9 cellular contexts compared by ENCODE assay signal in genomic region chr2:233418761-233419625, GRCh38.
DNase-seq lines count a peak whose midpoint lies in the region; ATAC-seq and TF ChIP-seq lines count a peak whose summit lies in the region.
"Had no signal": no experiment of that assay in that cellular context is flagged by ENCODE, and none has a peak within 500 bp of the region (broad histone marks: within the 10 kb centered on the region; RNA-seq: fewer than 3 reads in every experiment).

No MANE protein-coding gene starts in this region.

- H3K27me3 ChIP-seq in DOHH2 (ENCODE audit: control insufficient read depth, low read length) (no peaks in the 10 kb centered on the region), PC-3 (ENCODE audit: low read length) (no peaks in the 10 kb centered on the region), body of pancreas (no peaks in the 10 kb centered on the region), mucosa of rectum (ENCODE audit: control insufficient read depth in 2 of 2, insufficient read depth in 2 of 2, low read length in 2 of 2) (no peaks in the 10 kb centered on the region), A673 (replicated peaks; ENCODE audit: insufficient read depth, low read depth, low read length, poor library complexity) (no peaks in the 10 kb centered on the region)
- H3K27me3 ChIP-seq: vagina had no signal

- H2AFZ ChIP-seq in PC-3 (ENCODE audit: low read length): 0 out of 2 replicates have a peak overlapping the region, but pooled peaks have one; percentile 0

- H3K9me2 ChIP-seq in DOHH2 (replicated peaks; ENCODE audit: control insufficient read depth, low read length) (no peaks in the 10 kb centered on the region), PC-3 (replicated peaks; ENCODE audit: low read length) (no peaks in the 10 kb centered on the region)

- peak in 1 of 3 donors; percentile 14 for TF ChIP-seq POLR2A in body of pancreas (IDR thresholded peaks at IDR 0.05)

- BruUV-seq in PC-3 (replicated peaks; lab: Mats Ljungman, UMichigan) (no TSS peak), A673 (replicated peaks; lab: Mats Ljungman, UMichigan) (no TSS peak)

- H3F3A ChIP-seq in DOHH2 (ENCODE audit: control insufficient read depth, insufficient read depth) (peaks cover 24% of the 10 kb centered on the region), PC-3 (ENCODE audit: low read length, unreplicated experiment) (peaks cover 9% of the 10 kb centered on the region)

- H3K4me3 ChIP-seq in DOHH2 (ENCODE audit: low read length): peak overlapping the region; percentile 66
- peak overlapping the region; percentile 63 for H3K4me3 ChIP-seq in PC-3 (ENCODE audit: low read length)
- no peak overlapping the region for H3K4me3 ChIP-seq in body of pancreas
- H3K4me3 ChIP-seq in mucosa of rectum (ENCODE audit: low read length in 2 of 2): peak overlapping the region; percentile 34 to 48
- H3K4me3 ChIP-seq in A673 (ENCODE audit: low read depth, low read length, poor library complexity, severe bottlenecking): no peak overlapping the region
- H3K4me3 ChIP-seq: vagina had no signal

- peak overlapping the region; percentile 80 for H3K9ac ChIP-seq in PC-3 (ENCODE audit: low read length)
- H3K9ac ChIP-seq in mucosa of rectum (ENCODE audit: low read depth in 1 of 2, low read length in 2 of 2): peak overlapping the region in 1 of 2 donors; percentile 57

- H4K20me1 ChIP-seq in DOHH2 (ENCODE audit: control insufficient read depth, insufficient read depth, low read depth, low read length) (peaks cover 19% of the 10 kb centered on the region; the same call in 1 of the 2 replicates), PC-3 (ENCODE audit: low read length) (no peaks in the 10 kb centered on the region)

- POLR2A ChIA-PET in PC-3 (lab: Charles Lee; ENCODE audit: unreplicated experiment): interaction anchor here (0.6 kb wide), 1 partner anchor 14 kb away, joined by 4 read pairs; no protein-coding TSS in a partner anchor
- POLR2A ChIA-PET in A673 (lab: Charles Lee; ENCODE audit: low non-redundant PET): no interaction called here
- POLR2A ChIA-PET in HEK293T (lab: Yijun Ruan, JAX): no interaction called here

- no peak for TF ChIP-seq CTCF in DOHH2 (IDR thresholded peaks at IDR 0.05; ENCODE audit: low read depth, low read length, poor library complexity, severe bottlenecking)
- TF ChIP-seq CTCF in PC-3 (conservative IDR thresholded peaks at IDR 0.05; ENCODE audit: low read depth, low read length): no peak
- TF ChIP-seq CTCF in body of pancreas (IDR thresholded peaks at IDR 0.05): no peak
- TF ChIP-seq CTCF in A673 (conservative IDR thresholded peaks at IDR 0.05; ENCODE audit: low read depth, low read length): no peak

- H3K9me3 ChIP-seq in DOHH2 (ENCODE audit: control insufficient read depth, insufficient read depth, low read length): no peaks in the 10 kb centered on the region
- H3K9me3 ChIP-seq in PC-3 (ENCODE audit: low read length): no peaks in the 10 kb centered on the region
- H3K9me3 ChIP-seq in body of pancreas: no peaks in the 10 kb centered on the region
- no peaks in the 10 kb centered on the region for H3K9me3 ChIP-seq in mucosa of rectum (ENCODE audit: control insufficient read depth in 2 of 2, low read length in 2 of 2)
- H3K9me3 ChIP-seq in A673 (ENCODE audit: low read depth, low read length, poor library complexity, severe bottlenecking): no peaks in the 10 kb centered on the region
- H3K9me3 ChIP-seq: vagina had no signal

- CTCF ChIA-PET in PC-3 (lab: Charles Lee): interaction anchor here (1.5 to 1.6 kb wide), 2 partner anchors 15 to 24 kb away, joined by 4 read pairs; no protein-coding TSS in a partner anchor
- CTCF ChIA-PET in A673 (lab: Charles Lee): no interaction called here
- CTCF ChIA-PET in HEK293T (lab: Yijun Ruan, JAX): no interaction called here

- peak; percentile 81 for DNase-seq in PC-3
- peak in 1 of 4 donors; percentile 39 for DNase-seq in body of pancreas
- no peak for DNase-seq in A673 (ENCODE audit: low spot score)
- DNase-seq in SK-N-DZ (ENCODE audit: low spot score): no peak
- no peak for DNase-seq in HEK293T (ENCODE audit: extremely low spot score)

- peak; percentile 46 for ATAC-seq in GM21737 (IDR thresholded peaks at IDR 0.05; ENCODE audit: unreplicated experiment)
- ATAC-seq in PC-3: peak; percentile 13
- ATAC-seq in body of pancreas: peak; percentile 40

- 72 to 97% methylated on average over 12 to 19 of the region's 19 CpGs for WGBS in body of pancreas, 2 donors

- intact Hi-C loops in PC-3 (cut with micrococcal nuclease) (loop anchor here (10.0 kb wide), 1 partner anchor 1606 kb away; no protein-coding TSS in a partner anchor), body of pancreas (cut with DNase I) (no loop called here), A673 (cut with micrococcal nuclease; ENCODE audit: unreplicated experiment) (no loop called here)

- peaks cover 13% of the 10 kb centered on the region for H3K36me3 ChIP-seq in DOHH2 (ENCODE audit: control insufficient read depth, low read length)
- peaks cover 11% of the 10 kb centered on the region for H3K36me3 ChIP-seq in PC-3 (ENCODE audit: low read depth, low read length)
- H3K36me3 ChIP-seq in body of pancreas (replicated peaks in 1 of 2; ENCODE audit: insufficient read depth in 1 of 2, low read depth in 2 of 2): no peaks in the 10 kb centered on the region
- H3K36me3 ChIP-seq in mucosa of rectum (ENCODE audit: control insufficient read depth in 2 of 2, insufficient read depth in 2 of 2, low read length in 2 of 2): peaks cover 0 to 8% of the 10 kb centered on the region in 2 donors
- H3K36me3 ChIP-seq in A673 (ENCODE audit: insufficient read depth, low read length, poor library complexity, severe bottlenecking): peaks cover 6% of the 10 kb centered on the region
- H3K36me3 ChIP-seq: vagina had no signal

- peak overlapping the region; percentile 73 for H3K27ac ChIP-seq in DOHH2 (ENCODE audit: low read depth, low read length)
- peak overlapping the region; percentile 96 for H3K27ac ChIP-seq in PC-3 (ENCODE audit: low read length)
- H3K27ac ChIP-seq in body of pancreas: peak overlapping the region in 1 of 4 donors; percentile 16
- H3K27ac ChIP-seq in mucosa of rectum (ENCODE audit: low read depth in 2 of 2, low read length in 2 of 2): peak overlapping the region; percentile 43 to 89
- H3K27ac ChIP-seq in A673 (ENCODE audit: low read depth, low read length, poor library complexity, severe bottlenecking): no peak overlapping the region
- H3K27ac ChIP-seq: vagina had no signal

- H3K4me2 ChIP-seq in DOHH2 (ENCODE audit: low read length) (peak overlapping the region; percentile 92), PC-3 (ENCODE audit: low read length) (peak overlapping the region; percentile 86)

- H3K79me2 ChIP-seq in DOHH2 (ENCODE audit: control insufficient read depth, low read length) (peaks cover 51% of the 10 kb centered on the region), PC-3 (ENCODE audit: low read length) (peaks cover 85% of the 10 kb centered on the region)

- H3K4me1 ChIP-seq in DOHH2 (ENCODE audit: control insufficient read depth, low read length) (peaks cover 70% of the 10 kb centered on the region), PC-3 (ENCODE audit: insufficient read depth, low read length) (peaks cover 94% of the 10 kb centered on the region), body of pancreas (peaks cover 16% of the 10 kb centered on the region), mucosa of rectum (ENCODE audit: control insufficient read depth in 2 of 2, insufficient read depth in 2 of 2, low read length in 2 of 2) (peaks cover 55 to 73% of the 10 kb centered on the region in 2 donors), A673 (ENCODE audit: insufficient read depth, low read length, poor library complexity, severe bottlenecking) (peaks cover 37% of the 10 kb centered on the region)

TF ChIP-seq in HEK293T, 16 proteins besides CTCF, POLR2A, EP300 and RAD21:
- TF ChIP-seq SUZ12 (IDR thresholded peaks at IDR 0.05) (no peak), BHLHE40 (IDR thresholded peaks at IDR 0.05; ENCODE audit: borderline replicate concordance) (no peak), FOXK2 (IDR thresholded peaks at IDR 0.05) (no peak), ZNF384 (IDR thresholded peaks at IDR 0.05) (no peak), SP1 (IDR thresholded peaks at IDR 0.05) (no peak), FOXM1 (IDR thresholded peaks at IDR 0.05; ENCODE audit: borderline replicate concordance) (no peak), ARNT (IDR thresholded peaks at IDR 0.05) (no peak), LEF1 (IDR thresholded peaks at IDR 0.05; ENCODE audit: borderline replicate concordance) (no peak), L3MBTL2 (conservative IDR thresholded peaks at IDR 0.05) (no peak), TARDBP (IDR thresholded peaks at IDR 0.05) (no peak), CTBP1 (IDR thresholded peaks at IDR 0.05; ENCODE audit: borderline replicate concordance) (no peak), HDGF (IDR thresholded peaks at IDR 0.05; ENCODE audit: borderline replicate concordance) (no peak), ELF4 (IDR thresholded peaks at IDR 0.05) (no peak), FOXA1 (IDR thresholded peaks at IDR 0.05) (no peak)
- TF ChIP-seq, protein P1, sequence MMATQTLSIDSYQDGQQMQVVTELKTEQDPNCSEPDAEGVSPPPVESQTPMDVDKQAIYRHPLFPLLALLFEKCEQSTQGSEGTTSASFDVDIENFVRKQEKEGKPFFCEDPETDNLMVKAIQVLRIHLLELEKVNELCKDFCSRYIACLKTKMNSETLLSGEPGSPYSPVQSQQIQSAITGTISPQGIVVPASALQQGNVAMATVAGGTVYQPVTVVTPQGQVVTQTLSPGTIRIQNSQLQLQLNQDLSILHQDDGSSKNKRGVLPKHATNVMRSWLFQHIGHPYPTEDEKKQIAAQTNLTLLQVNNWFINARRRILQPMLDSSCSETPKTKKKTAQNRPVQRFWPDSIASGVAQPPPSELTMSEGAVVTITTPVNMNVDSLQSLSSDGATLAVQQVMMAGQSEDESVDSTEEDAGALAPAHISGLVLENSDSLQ (IDR thresholded peaks at IDR 0.05): no peak
TF ChIP-seq in HEK293T: peak in this region for 0.

Comparison
In these comparisons a context has a peak if more than half of its experiments do, and no peak if none do; other contexts are left out.
1. H3K4me3 ChIP-seq: peak in DOHH2 (single experiment), PC-3 (single experiment) and mucosa of rectum (2 of 2); none in body of pancreas (0 of 2) and A673 (single experiment).
2. Peak in every context shown above with its lines, with median percentiles within 50 percentile points of each other: ATAC-seq.